Comparison of ENCODE assay signal across 6 cellular contexts in the genomic region with DNA sequence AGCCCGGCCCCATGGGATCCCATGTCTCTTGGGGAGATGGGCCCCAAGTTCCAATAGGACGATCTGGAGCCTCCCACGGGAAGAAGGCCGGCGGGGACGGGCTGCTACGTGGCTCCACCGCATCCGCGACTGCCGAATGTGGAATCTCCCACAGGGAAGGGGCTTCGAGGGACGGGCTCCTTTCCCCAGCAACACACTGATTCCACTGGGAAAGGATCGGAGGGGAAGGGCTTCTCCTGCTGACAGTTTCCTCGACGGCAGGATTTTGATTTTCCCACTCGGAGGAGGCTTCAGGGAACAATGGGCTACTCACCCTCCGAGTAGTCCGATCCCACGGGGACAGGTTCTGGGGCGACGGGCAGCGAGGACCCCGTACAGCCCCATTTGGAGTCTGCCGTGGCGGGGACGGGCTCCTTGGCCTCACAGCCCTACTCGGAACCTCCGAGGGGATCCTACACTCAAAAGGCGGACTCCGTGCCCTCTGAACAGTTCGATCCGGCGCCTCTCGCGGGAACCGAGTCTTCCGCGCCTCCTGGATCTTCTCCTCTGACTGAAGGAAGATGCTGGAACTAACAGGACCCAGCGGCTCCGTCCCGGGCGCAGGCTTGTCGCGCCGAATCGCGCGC. TPM values are rescaled to one million over a fixed set of nuclear protein-coding genes. Genes with fewer than 3 reads are reported as not detected.
DNase-seq lines count a peak whose midpoint lies in the region; ATAC-seq and TF ChIP-seq lines count a peak whose summit lies in the region.

No MANE protein-coding gene starts in this region.

- POLR2A ChIA-PET in GM10248 (lab: Yijun Ruan, JAX) = interaction anchor here (0.8 to 2.2 kb wide), 3 partner anchors 52 to 117 kb away, joined by 3 to 5 read pairs (median 3); a partner anchor contains a TSS
- POLR2A ChIA-PET in naive thymus-derived CD8-positive, alpha-beta T cell (lab: Charles Lee) = interaction anchor here (0.6 to 4.0 kb wide), 5 partner anchors 10 to 100 kb away, joined by 3 to 19 read pairs (median 3); a partner anchor contains a TSS

- ATAC-seq in naive thymus-derived CD8-positive, alpha-beta T cell = peak in 1 of 2 donors; percentile 2
- no peak for ATAC-seq in GM21737 (IDR thresholded peaks at IDR 0.05; ENCODE audit: unreplicated experiment)

- TF ChIP-seq CTCF in GM10248 (IDR thresholded peaks at IDR 0.05; ENCODE audit: control extremely low read depth, extremely low read depth, low read depth, missing control alignments) = no peak

- H3K4me3 Mint-ChIP-seq in activated T-helper 2 cell treated with anti-CD3 and anti-CD28 coated beads, Interferon-gamma antibody, Interleukin-2, Interleukin-4, amounts not matched to agents 10 μg/mL and 5 μg/mL and 100 μg/mL, durations not matched to agents 14 hours and 24 hours and 36 hours (ENCODE audit: low read depth) = peak overlapping the region; percentile 96
- H3K4me3 Mint-ChIP-seq in naive thymus-derived CD8-positive, alpha-beta T cell = peak overlapping the region; percentile 84 to 94 (median 90)

- intact Hi-C loops in activated T-helper 2 cell treated with anti-CD3 and anti-CD28 coated beads, Interferon-gamma antibody, Interleukin-2, Interleukin-4, amounts not matched to agents 10 μg/mL and 5 μg/mL and 100 μg/mL, durations not matched to agents 14 hours and 24 hours and 36 hours (cut with micrococcal nuclease) = loop anchor here (1.0 to 5.0 kb wide), 4 partner anchors 11 to 816 kb away; a partner anchor contains a TSS

- H3K27me3 Mint-ChIP-seq in activated T-helper 2 cell treated with anti-CD3 and anti-CD28 coated beads, Interferon-gamma antibody, Interleukin-2, Interleukin-4, amounts not matched to agents 10 μg/mL and 5 μg/mL and 100 μg/mL, durations not matched to agents 14 hours and 24 hours and 36 hours (ENCODE audit: low read depth) = no peaks in the 10 kb centered on the region
- peaks cover 0 to 1% (median 0%) of the 10 kb centered on the region in 5 donors for H3K27me3 Mint-ChIP-seq in naive thymus-derived CD8-positive, alpha-beta T cell

- peak overlapping the region; percentile 97 for H3K27ac Mint-ChIP-seq in activated T-helper 2 cell treated with anti-CD3 and anti-CD28 coated beads, Interferon-gamma antibody, Interleukin-2, Interleukin-4, amounts not matched to agents 10 μg/mL and 5 μg/mL and 100 μg/mL, durations not matched to agents 14 hours and 24 hours and 36 hours
- peak overlapping the region in 2 of 10 donors; percentile 67 to 89 for H3K27ac Mint-ChIP-seq in naive thymus-derived CD8-positive, alpha-beta T cell

- H3K4me1 Mint-ChIP-seq in activated T-helper 2 cell treated with anti-CD3 and anti-CD28 coated beads, Interferon-gamma antibody, Interleukin-2, Interleukin-4, amounts not matched to agents 10 μg/mL and 5 μg/mL and 100 μg/mL, durations not matched to agents 14 hours and 24 hours and 36 hours (ENCODE audit: low read depth) = peaks cover 46% of the 10 kb centered on the region
- H3K4me1 Mint-ChIP-seq in naive thymus-derived CD8-positive, alpha-beta T cell = peaks cover 19 to 43% (median 39%) of the 10 kb centered on the region in 4 donors

- DNase-seq in GM10248 (ENCODE audit: extremely low spot score) (peak; percentile 36), amygdala (lab: John Stamatoyannopoulos, UW) (no peak), EL (no peak)
- no peak for DNase-seq in activated T-helper 2 cell treated with anti-CD3 and anti-CD28 coated beads, Interferon-gamma antibody, Interleukin-2, Interleukin-4, amounts not matched to agents 10 μg/mL and 5 μg/mL and 100 μg/mL, durations not matched to agents 14 hours and 24 hours and 36 hours (ENCODE audit: low spot score)
- DNase-seq in naive thymus-derived CD8-positive, alpha-beta T cell = peak in 2 of 10 donors; percentile 23

- CTCF ChIA-PET in GM10248 (lab: Yijun Ruan, JAX) = interaction anchor here (1.1 to 3.3 kb wide), 7 partner anchors 9 to 120 kb away, joined by 3 to 31 read pairs (median 8); a partner anchor contains a TSS

- peaks cover 60% of the 10 kb centered on the region for H3K36me3 Mint-ChIP-seq in activated T-helper 2 cell treated with anti-CD3 and anti-CD28 coated beads, Interferon-gamma antibody, Interleukin-2, Interleukin-4, amounts not matched to agents 10 μg/mL and 5 μg/mL and 100 μg/mL, durations not matched to agents 14 hours and 24 hours and 36 hours (ENCODE audit: low read depth)
- H3K36me3 Mint-ChIP-seq in naive thymus-derived CD8-positive, alpha-beta T cell = no peaks in the 10 kb centered on the region

- no peaks in the 10 kb centered on the region for H3K9me3 Mint-ChIP-seq in activated T-helper 2 cell treated with anti-CD3 and anti-CD28 coated beads, Interferon-gamma antibody, Interleukin-2, Interleukin-4, amounts not matched to agents 10 μg/mL and 5 μg/mL and 100 μg/mL, durations not matched to agents 14 hours and 24 hours and 36 hours
- no peaks in the 10 kb centered on the region for H3K9me3 Mint-ChIP-seq in naive thymus-derived CD8-positive, alpha-beta T cell

RNA-seq across cellular contexts. Expression of a gene that starts 1.3 kb away (rescaled TPM):
- 7.7 and 8.3 TPM in 2 replicates for total RNA-seq in activated T-helper 2 cell treated with anti-CD3 and anti-CD28 coated beads, Interferon-gamma antibody, Interleukin-2, Interleukin-4, amounts not matched to agents 10 μg/mL and 5 μg/mL and 100 μg/mL, durations not matched to agents 14 hours and 24 hours and 36 hours
- under 1 TPM; 0.75 to 0.88 TPM for total RNA-seq in naive thymus-derived CD8-positive, alpha-beta T cell
- polyA plus RNA-seq in naive thymus-derived CD8-positive, alpha-beta T cell = under 1 TPM; 0.03 to 0.32 (median 0.11) TPM

RNA-seq across cellular contexts. Expression of a gene that starts 3.9 kb away (rescaled TPM):
- 48.3 and 53.6 TPM in 2 replicates for total RNA-seq in activated T-helper 2 cell treated with anti-CD3 and anti-CD28 coated beads, Interferon-gamma antibody, Interleukin-2, Interleukin-4, amounts not matched to agents 10 μg/mL and 5 μg/mL and 100 μg/mL, durations not matched to agents 14 hours and 24 hours and 36 hours
- total RNA-seq in naive thymus-derived CD8-positive, alpha-beta T cell = 1 to 10 TPM; 2.2 to 2.5 TPM
- polyA plus RNA-seq in naive thymus-derived CD8-positive, alpha-beta T cell = under 1 TPM in 2 of 3 donors, not detected in 1; 0.37 to 0.84 TPM

RNA-seq across cellular contexts. Expression of a gene that starts 10.3 kb away (rescaled TPM):
- total RNA-seq in activated T-helper 2 cell treated with anti-CD3 and anti-CD28 coated beads, Interferon-gamma antibody, Interleukin-2, Interleukin-4, amounts not matched to agents 10 μg/mL and 5 μg/mL and 100 μg/mL, durations not matched to agents 14 hours and 24 hours and 36 hours = 4.7 and 4.8 TPM in 2 replicates
- 1 to 10 TPM; 4.4 to 4.6 TPM for total RNA-seq in naive thymus-derived CD8-positive, alpha-beta T cell
- 1 to 10 TPM; 2.9 to 8.7 (median 4.3) TPM for polyA plus RNA-seq in naive thymus-derived CD8-positive, alpha-beta T cell

RNA-seq across cellular contexts. Expression of a gene that starts 10.5 kb away (rescaled TPM):
- 2.1 and 4.2 TPM in 2 replicates for total RNA-seq in activated T-helper 2 cell treated with anti-CD3 and anti-CD28 coated beads, Interferon-gamma antibody, Interleukin-2, Interleukin-4, amounts not matched to agents 10 μg/mL and 5 μg/mL and 100 μg/mL, durations not matched to agents 14 hours and 24 hours and 36 hours
- total RNA-seq in naive thymus-derived CD8-positive, alpha-beta T cell = under 1 TPM in 1 of 2 experiments, not detected in 1; 0.34 TPM
- under 1 TPM in 1 of 3 donors, not detected in 2; 0.15 TPM for polyA plus RNA-seq in naive thymus-derived CD8-positive, alpha-beta T cell

RNA-seq across cellular contexts. Expression of a gene that starts 45.7 kb away (rescaled TPM):
- 29.8 and 35.8 TPM in 2 replicates for total RNA-seq in activated T-helper 2 cell treated with anti-CD3 and anti-CD28 coated beads, Interferon-gamma antibody, Interleukin-2, Interleukin-4, amounts not matched to agents 10 μg/mL and 5 μg/mL and 100 μg/mL, durations not matched to agents 14 hours and 24 hours and 36 hours
- total RNA-seq in naive thymus-derived CD8-positive, alpha-beta T cell = 1 to 10 TPM; 3.8 to 5.5 TPM
- polyA plus RNA-seq in naive thymus-derived CD8-positive, alpha-beta T cell = 1 to 10 TPM; 2.8 to 9.1 (median 5.1) TPM

Comparison
In these comparisons a context has a peak if more than half of its experiments do, and no peak if none do; other contexts are left out.
1. RNA of a gene that starts 3.9 kb away (total RNA-seq): 48.3 to 53.6 TPM in activated T-helper 2 cell treated with anti-CD3 and anti-CD28 coated beads, Interferon-gamma antibody, Interleukin-2, Interleukin-4, amounts not matched to agents 10 μg/mL and 5 μg/mL and 100 μg/mL, durations not matched to agents 14 hours and 24 hours and 36 hours; 2.2 to 2.5 TPM in naive thymus-derived CD8-positive, alpha-beta T cell; every median in the first group is over 10 times any median in the second.